Comparison of ENCODE assay signal across 30 cellular contexts in the genomic region with DNA sequence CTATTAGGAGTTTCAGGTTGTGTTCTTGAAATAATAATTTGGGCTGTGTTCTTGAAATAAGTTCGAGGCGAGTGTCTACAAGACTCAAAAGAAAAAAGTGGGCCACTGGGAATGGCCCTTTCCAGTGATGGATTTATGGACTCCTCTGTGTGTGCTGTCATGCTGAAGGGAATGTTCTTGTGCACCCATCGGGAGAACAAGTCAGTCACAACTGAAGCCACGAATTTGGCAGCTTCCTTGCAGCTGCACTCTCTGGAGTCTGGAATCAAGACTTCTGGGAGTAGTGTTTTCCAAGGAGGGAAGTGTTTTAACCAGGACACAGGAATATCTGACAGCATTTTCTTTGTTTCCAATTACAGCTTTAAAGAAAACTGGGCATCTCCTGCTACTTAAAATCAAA. TPM values are rescaled to one million over a fixed set of nuclear protein-coding genes. Genes with fewer than 3 reads are reported as not detected.
DNase-seq lines count a peak whose midpoint lies in the region; ATAC-seq and TF ChIP-seq lines count a peak whose summit lies in the region.
"Had no signal": no experiment of that assay in that cellular context is flagged by ENCODE, and none has a peak within 500 bp of the region (broad histone marks: within the 10 kb centered on the region; RNA-seq: fewer than 3 reads in every experiment).

No MANE protein-coding gene starts in this region.

- TF ChIP-seq CTCF in astrocyte of the cerebellum (IDR thresholded peaks at IDR 0.05; ENCODE audit: low read depth, low read length, missing control alignments) (no peak), fibroblast of mammary gland (conservative IDR thresholded peaks at IDR 0.05; ENCODE audit: control insufficient read depth, insufficient read depth, low read depth, low read length) (no peak), osteoblast (IDR thresholded peaks at IDR 0.05; ENCODE audit: extremely low read depth, low read depth, low read length) (no peak), omental fat pad (IDR thresholded peaks at IDR 0.05) (no peak)

- ATAC-seq in GM21786 (IDR thresholded peaks at IDR 0.05; ENCODE audit: unreplicated experiment): no peak
- no peak for ATAC-seq in omental fat pad (ENCODE audit: low FRiP score)
- ATAC-seq: activated CD8-positive, alpha-beta T cell treated with anti-CD3 and anti-CD28 coated beads for 36 hours; activated naive CD8-positive, alpha-beta T cell treated with anti-CD3 and anti-CD28 coated beads, Interleukin-2, amount 50 U/mL, for 24 hours; HCT116; left lobe of liver; naive thymus-derived CD4-positive, alpha-beta T cell had no signal

- peaks cover 50% of the 10 kb centered on the region for H3K79me2 ChIP-seq in osteoblast (ENCODE audit: insufficient read depth, low read length)

- no peaks in the 10 kb centered on the region for H4K20me1 ChIP-seq in osteoblast (ENCODE audit: insufficient read depth, low read length)
- H4K20me1 ChIP-seq: BLaER1 had no signal

- no peak overlapping the region for H2AFZ ChIP-seq in osteoblast (ENCODE audit: low read length)

- peak overlapping the region; percentile 79 for H3K4me2 ChIP-seq in osteoblast (ENCODE audit: insufficient read depth, low read length)
- H3K4me2 ChIP-seq: BLaER1 had no signal

- H3K27me3 ChIP-seq in osteoblast (ENCODE audit: insufficient read depth, low read length): no peaks in the 10 kb centered on the region
- H3K27me3 ChIP-seq: BLaER1, brain microvascular endothelial cell, ovary, spleen, upper lobe of left lung had no signal

- H3K36me3 ChIP-seq in osteoblast (ENCODE audit: insufficient read depth, low read length): peaks cover 7% of the 10 kb centered on the region
- H3K36me3 ChIP-seq: BLaER1, brain microvascular endothelial cell, ovary, spleen, upper lobe of left lung had no signal

- H3K9me3 ChIP-seq in osteoblast (ENCODE audit: low read depth, low read length): no peaks in the 10 kb centered on the region
- H3K9me3 ChIP-seq: BLaER1, ovary, spleen, upper lobe of left lung had no signal

- no peak overlapping the region for H3K27ac ChIP-seq in osteoblast (ENCODE audit: low read depth, low read length)
- H3K27ac ChIP-seq: BLaER1, brain microvascular endothelial cell, ovary, spleen, upper lobe of left lung had no signal

- H3K4me1 ChIP-seq in osteoblast (ENCODE audit: insufficient read depth, low read length): peaks cover 52% of the 10 kb centered on the region
- H3K4me1 ChIP-seq: BLaER1 had no signal

- in situ Hi-C loops in astrocyte of the cerebellum (cut with HindIII; ENCODE audit: low sequenced_read_pairs): no loop called here

- H3K4me3 ChIP-seq in astrocyte of the cerebellum (ENCODE audit: low read depth, low read length) (peak overlapping the region; percentile 38), fibroblast of mammary gland (ENCODE audit: control insufficient read depth, low read depth, low read length) (no peak overlapping the region), osteoblast (ENCODE audit: insufficient read depth, low read length) (peak overlapping the region; percentile 75)
- H3K4me3 ChIP-seq: BLaER1, ovary, spleen, upper lobe of left lung had no signal

- DNase-seq in EH (ENCODE audit: low read depth) (peak; percentile 6), astrocyte of the cerebellum (ENCODE audit: low read depth) (no peak), fibroblast of mammary gland (ENCODE audit: low read depth) (peak; percentile 29), osteoblast (ENCODE audit: insufficient read length, low spot score, missing footprints) (no peak), UCSD-AML1 (lab: John Stamatoyannopoulos, UW; ENCODE audit: unreplicated experiment) (no peak), omental fat pad (ENCODE audit: low spot score) (no peak)
- DNase-seq in activated CD8-positive, alpha-beta memory T cell treated with anti-CD3 and anti-CD28 coated beads, Interleukin-2, amount 50 U/mL, for 48 hours: no peak
- DNase-seq: activated CD8-positive, alpha-beta T cell treated with anti-CD3 and anti-CD28 coated beads for 36 hours; activated gamma-delta T cell treated with Interleukin-2 at 50 U/mL for 16 hours; activated naive CD8-positive, alpha-beta T cell treated with anti-CD3 and anti-CD28 coated beads, Interleukin-2, amount 50 U/mL, for 24 hours; activated T-cell treated with anti-CD3 and anti-CD28 coated beads for 4 hours; brain microvascular endothelial cell; DMS153; effector CD8-positive, alpha-beta T cell; KBM-7; naive thymus-derived CD4-positive, alpha-beta T cell; NCI-H1436 treated with DMSO at 0.1 percent for 48 hours; ovary; RPMI8226; spleen; stimulated activated CD4-positive, alpha-beta T cell treated with anti-CD3 and anti-CD28 coated beads, Interleukin-2, amount 100 ng/mL, for 48 hours; upper lobe of left lung had no signal

RNA-seq across cellular contexts. Expression of a gene that starts 0.6 kb away (rescaled TPM):
- total RNA-seq in osteoblast (128 and 136 TPM in 2 replicates), omental fat pad (10 to 100 TPM in 2 of 4 donors, 1 to 10 TPM in 2; 1.2 to 15.1 (median 8.2) TPM)
- total RNA-seq: A673, G401, NCI-H460, SK-MEL-5 had no signal

Comparison
In these comparisons a context has a peak if more than half of its experiments do, and no peak if none do; other contexts are left out.
1. DNase-seq: peak in EH (single experiment) and fibroblast of mammary gland (single experiment); none in astrocyte of the cerebellum (single experiment), osteoblast (single experiment), UCSD-AML1 (single experiment), omental fat pad (single experiment) and activated CD8-positive, alpha-beta memory T cell treated with anti-CD3 and anti-CD28 coated beads, Interleukin-2, amount 50 U/mL, for 48 hours (single experiment).